In genomic region chr4:85127653-85128052, GRCh38 we compare ENCODE assay signal across 8 cellular contexts.
A peak's percentile ranks its signal among the peaks of the same experiment; 100 is the strongest.
DNase-seq lines count a peak whose midpoint lies in the region; ATAC-seq and TF ChIP-seq lines count a peak whose summit lies in the region.

No MANE protein-coding gene starts in this region.

- TF ChIP-seq POLR2A in erythroblast (IDR thresholded peaks at IDR 0.05; ENCODE audit: low read length), result no peak

- H3K27ac ChIP-seq in C4-2B, result no peak overlapping the region

- peak; percentile 83 for DNase-seq in NCI-H82 (lab: John Stamatoyannopoulos, UW)
- DNase-seq in erythroblast (lab: John Stamatoyannopoulos, UW), result peak; percentile 16 to 20
- peak; percentile 12 for DNase-seq in putamen (ENCODE audit: low spot score)
- no peak for DNase-seq in NCI-H510A treated with DMSO at 0.1 percent for 48 hours (lab: John Stamatoyannopoulos, UW)
- no peak for DNase-seq in NCI-H1436 (lab: John Stamatoyannopoulos, UW)

- peak; percentile 97 for ATAC-seq in GM18861 (IDR thresholded peaks at IDR 0.05; ENCODE audit: unreplicated experiment)
- peak; percentile 88 for ATAC-seq in HG02938 (IDR thresholded peaks at IDR 0.05; ENCODE audit: unreplicated experiment)

- TF ChIP-seq CTCF in C4-2B (conservative IDR thresholded peaks at IDR 0.05), result peak; percentile 65

Comparison
In these comparisons a context has a peak if more than half of its experiments do, and no peak if none do; other contexts are left out.
1. DNase-seq: peak in NCI-H82 (single experiment), erythroblast (2 of 2) and putamen (single experiment); none in NCI-H510A treated with DMSO at 0.1 percent for 48 hours (single experiment) and NCI-H1436 (single experiment).